33 cellular contexts compared by ENCODE assay signal in genomic region chr3:28198161-28198560, GRCh38.
"Had no signal": no experiment of that assay in that cellular context is flagged by ENCODE, and none has a peak within 500 bp of the region (broad histone marks: within the 10 kb centered on the region; RNA-seq: fewer than 3 reads in every experiment).

No MANE protein-coding gene starts in this region.

- H3K27me3 Mint-ChIP-seq: activated CD4-positive, alpha-beta memory T cell treated with anti-CD3 and anti-CD28 coated beads for 36 hours; activated CD4-positive, alpha-beta T cell treated with anti-CD3 and anti-CD28 coated beads, Interleukin-2, amount 10 ng/mL, durations not matched to agents 24 days and 14 days; activated CD8-positive, alpha-beta T cell treated with anti-CD3 and anti-CD28 coated beads for 36 hours; activated naive CD8-positive, alpha-beta T cell treated with anti-CD3 and anti-CD28 coated beads for 36 hours; activated T-helper 17 cell treated with anti-CD3 and anti-CD28 coated beads, Interleukin-2, amount 50 U/mL, for 72 hours; T-cell; T-helper 17 cell had no signal

- H3K27ac ChIP-seq: adrenal gland, body of pancreas, brain microvascular endothelial cell, breast epithelium, VCaP had no signal

- ATAC-seq: activated CD8-positive, alpha-beta T cell treated with anti-CD3 and anti-CD28 coated beads for 36 hours; activated naive CD4-positive, alpha-beta T cell treated with anti-CD3 and anti-CD28 coated beads, Interleukin-2, amount 50 U/mL, for 72 hours; activated T-cell treated with anti-CD3 and anti-CD28 coated beads, Interleukin-2, amount 50 U/mL, for 4 hours; activated T-cell treated with anti-CD3 and anti-CD28 coated beads, Interleukin-2, amount 50 U/mL, for 72 hours; activated T-helper 17 cell treated with anti-CD3 and anti-CD28 coated beads, Interleukin-2, amount 50 U/mL, for 72 hours; body of pancreas; T-cell; T-helper 17 cell had no signal

- H3K36me3 Mint-ChIP-seq: activated CD4-positive, alpha-beta memory T cell treated with anti-CD3 and anti-CD28 coated beads for 36 hours; activated naive CD4-positive, alpha-beta T cell treated with anti-CD3 and anti-CD28 coated beads, Interleukin-2, amount 50 U/mL, for 72 hours; activated naive CD8-positive, alpha-beta T cell treated with anti-CD3 and anti-CD28 coated beads for 36 hours; T-cell had no signal

- DNase-seq: activated B cell treated with CpG ODN at 0.5 μM for 24 hours; activated CD4-positive, alpha-beta memory T cell treated with anti-CD3 and anti-CD28 coated beads for 36 hours; activated CD4-positive, alpha-beta T cell treated with anti-CD3 and anti-CD28 coated beads for 4 hours; activated CD4-positive, alpha-beta T cell treated with anti-CD3 and anti-CD28 coated beads, Interleukin-2, amount 10 ng/mL, durations not matched to agents 24 days and 14 days; activated CD4-positive, alpha-beta T cell treated with anti-CD3 and anti-CD28 coated beads, Interleukin-2, amount 50 U/mL, for 1 hour; activated CD4-positive, alpha-beta T cell treated with anti-CD3 and anti-CD28 coated beads, Interleukin-2, amount 50 U/mL, for 4 hours; activated CD4-positive, CD25-positive, alpha-beta regulatory T cell treated with anti-CD3 and anti-CD28 coated beads, Interleukin-2, amount 50 U/mL, for 72 hours; activated CD8-positive, alpha-beta memory T cell treated with anti-CD3 and anti-CD28 coated beads, Interleukin-2, amount 50 U/mL, for 4 hours; activated CD8-positive, alpha-beta T cell treated with anti-CD3 and anti-CD28 coated beads for 36 hours; activated effector memory CD4-positive, alpha-beta T cell treated with anti-CD3 and anti-CD28 coated beads, Interleukin-2, amount 50 U/mL, for 16 hours; activated gamma-delta T cell treated with Interleukin-2 at 50 U/mL for 16 hours; activated naive CD4-positive, alpha-beta T cell; activated naive CD4-positive, alpha-beta T cell treated with anti-CD3 and anti-CD28 coated beads for 36 hours; activated naive CD4-positive, alpha-beta T cell treated with anti-CD3 and anti-CD28 coated beads, Interleukin-2, amount 50 U/mL, for 16 hours; activated naive CD8-positive, alpha-beta T cell treated with anti-CD3 and anti-CD28 coated beads for 36 hours; activated T-cell treated with anti-CD3 and anti-CD28 coated beads for 4 hours; activated T-cell treated with anti-CD3 and anti-CD28 coated beads, Interleukin-2, amount 50 U/mL, for 1 hour; activated T-cell treated with anti-CD3 and anti-CD28 coated beads, Interleukin-2, amount 50 U/mL, for 4 hours; activated T-cell treated with anti-CD3 and anti-CD28 coated beads, Interleukin-2, amount 50 U/mL, for 72 hours; adrenal gland; amniotic stem cell; aorta; body of pancreas; brain microvascular endothelial cell; central memory CD4-positive, alpha-beta T cell; T-cell; T-helper 17 cell; T1000 had no signal

- H3K9me3 Mint-ChIP-seq: activated B cell treated with CpG ODN at 0.5 μM for 24 hours; activated CD4-positive, alpha-beta memory T cell treated with anti-CD3 and anti-CD28 coated beads for 36 hours; activated CD8-positive, alpha-beta T cell treated with anti-CD3 and anti-CD28 coated beads for 36 hours; activated naive CD4-positive, alpha-beta T cell treated with anti-CD3 and anti-CD28 coated beads for 36 hours; activated naive CD8-positive, alpha-beta T cell treated with anti-CD3 and anti-CD28 coated beads for 36 hours; activated T-helper 17 cell treated with anti-CD3 and anti-CD28 coated beads, Interleukin-2, amount 50 U/mL, for 72 hours; T-cell had no signal

- H3K36me3 ChIP-seq: adrenal gland, brain microvascular endothelial cell, breast epithelium had no signal

- H3K4me3 ChIP-seq: adrenal gland, body of pancreas, breast epithelium had no signal

- H3K27me3 ChIP-seq: adrenal gland, body of pancreas, brain microvascular endothelial cell, breast epithelium had no signal

- H3K4me1 Mint-ChIP-seq: activated B cell treated with CpG ODN at 0.5 μM for 24 hours; activated CD4-positive, alpha-beta T cell treated with anti-CD3 and anti-CD28 coated beads, Interleukin-2, amount 10 ng/mL, durations not matched to agents 24 days and 14 days; activated naive CD8-positive, alpha-beta T cell treated with anti-CD3 and anti-CD28 coated beads for 36 hours; activated T-helper 17 cell treated with anti-CD3 and anti-CD28 coated beads, Interleukin-2, amount 50 U/mL, for 72 hours; T-cell; T-helper 17 cell had no signal

- H3K4me1 ChIP-seq: adrenal gland, body of pancreas, breast epithelium had no signal

- H3K4me3 Mint-ChIP-seq: activated B cell treated with CpG ODN at 0.5 μM for 24 hours; activated CD4-positive, alpha-beta memory T cell treated with anti-CD3 and anti-CD28 coated beads for 36 hours; activated CD4-positive, alpha-beta T cell treated with anti-CD3 and anti-CD28 coated beads, Interleukin-2, amount 10 ng/mL, durations not matched to agents 24 days and 14 days; activated CD8-positive, alpha-beta T cell treated with anti-CD3 and anti-CD28 coated beads for 36 hours; activated naive CD4-positive, alpha-beta T cell treated with anti-CD3 and anti-CD28 coated beads for 36 hours; activated naive CD8-positive, alpha-beta T cell treated with anti-CD3 and anti-CD28 coated beads for 36 hours; activated T-cell treated with anti-CD3 and anti-CD28 coated beads, Interleukin-2, amount 50 U/mL, for 4 hours; activated T-cell treated with anti-CD3 and anti-CD28 coated beads, Interleukin-2, amount 50 U/mL, for 72 hours; activated T-helper 1 cell treated with anti-CD3 and anti-CD28 coated beads, Interleukin-12 subunit alpha, Interleukin-12 subunit beta, Interleukin-2, Interleukin-4 antibody, amounts not matched to agents 30 ng/mL and 10 ng/mL and 1 ng/mL, durations not matched to agents 14 hours and 24 hours and 36 hours; activated T-helper 17 cell treated with anti-CD3 and anti-CD28 coated beads, Interleukin-2, amount 50 U/mL, for 72 hours; T-cell; T-helper 17 cell had no signal

- H3K27ac Mint-ChIP-seq: activated B cell treated with CpG ODN at 0.5 μM for 24 hours; activated CD4-positive, alpha-beta memory T cell treated with anti-CD3 and anti-CD28 coated beads for 36 hours; activated CD4-positive, alpha-beta T cell treated with anti-CD3 and anti-CD28 coated beads, Interleukin-2, amount 10 ng/mL, durations not matched to agents 24 days and 14 days; activated CD8-positive, alpha-beta T cell treated with anti-CD3 and anti-CD28 coated beads for 36 hours; activated naive CD4-positive, alpha-beta T cell treated with anti-CD3 and anti-CD28 coated beads for 36 hours; activated naive CD4-positive, alpha-beta T cell treated with anti-CD3 and anti-CD28 coated beads, Interleukin-2, amount 50 U/mL, for 72 hours; activated naive CD8-positive, alpha-beta T cell treated with anti-CD3 and anti-CD28 coated beads for 36 hours; activated T-cell treated with anti-CD3 and anti-CD28 coated beads, Interleukin-2, amount 50 U/mL, for 72 hours; activated T-helper 1 cell treated with anti-CD3 and anti-CD28 coated beads, Interleukin-12 subunit alpha, Interleukin-12 subunit beta, Interleukin-2, Interleukin-4 antibody, amounts not matched to agents 30 ng/mL and 10 ng/mL and 1 ng/mL, durations not matched to agents 14 hours and 24 hours and 36 hours; activated T-helper 17 cell treated with anti-CD3 and anti-CD28 coated beads, Interleukin-2, amount 50 U/mL, for 72 hours; T-cell; T-helper 17 cell had no signal

- H3K9me3 ChIP-seq: adrenal gland, body of pancreas had no signal
